ENCODE assay signal across 11 cellular contexts in genomic region chr12:60522684-60523083, GRCh38.
"Had no signal": no experiment of that assay in that cellular context is flagged by ENCODE, and none has a peak within 500 bp of the region (broad histone marks: within the 10 kb centered on the region; RNA-seq: fewer than 3 reads in every experiment).

No MANE protein-coding gene starts in this region.

- ATAC-seq: activated CD4-positive, CD25-positive, alpha-beta regulatory T cell treated with anti-CD3 and anti-CD28 coated beads, Interleukin-2, amount 50 U/mL, for 24 hours; activated naive CD8-positive, alpha-beta T cell treated with anti-CD3 and anti-CD28 coated beads, Interleukin-2, amount 50 U/mL, for 24 hours had no signal

- H3K4me1 Mint-ChIP-seq: activated naive CD8-positive, alpha-beta T cell treated with anti-CD3 and anti-CD28 coated beads, Interleukin-2, amount 50 U/mL, for 24 hours; neural crest cell had no signal

- H3K27me3 Mint-ChIP-seq: activated naive CD8-positive, alpha-beta T cell treated with anti-CD3 and anti-CD28 coated beads, Interleukin-2, amount 50 U/mL, for 24 hours had no signal

- H3K4me3 Mint-ChIP-seq: activated naive CD4-positive, alpha-beta T cell treated with anti-CD3 and anti-CD28 coated beads for 36 hours; activated naive CD8-positive, alpha-beta T cell treated with anti-CD3 and anti-CD28 coated beads, Interleukin-2, amount 50 U/mL, for 24 hours; neural crest cell had no signal

- DNase-seq: activated CD4-positive, alpha-beta T cell treated with anti-CD3 and anti-CD28 coated beads, Interleukin-2, amount 50 U/mL, for 1 hour; activated CD8-positive, alpha-beta memory T cell treated with anti-CD3 and anti-CD28 coated beads for 24 hours; activated naive CD4-positive, alpha-beta T cell treated with anti-CD3 and anti-CD28 coated beads for 36 hours; activated naive CD8-positive, alpha-beta T cell treated with anti-CD3 and anti-CD28 coated beads, Interleukin-2, amount 50 U/mL, for 24 hours; colonic mucosa; stimulated activated CD4-positive, alpha-beta T cell treated with anti-CD3 and anti-CD28 coated beads, Interleukin-12 subunit alpha, Interleukin-12 subunit beta, amount 100 ng/mL, for 4 hours; stimulated activated CD4-positive, alpha-beta T cell treated with anti-CD3 and anti-CD28 coated beads, Interleukin-2, amount 100 ng/mL, for 24 hours; T-helper 9 cell; thyroid gland had no signal

- H3K27ac Mint-ChIP-seq: activated naive CD4-positive, alpha-beta T cell treated with anti-CD3 and anti-CD28 coated beads for 36 hours; activated naive CD8-positive, alpha-beta T cell treated with anti-CD3 and anti-CD28 coated beads, Interleukin-2, amount 50 U/mL, for 24 hours had no signal
